Comparison of ENCODE assay signal across 8 cellular contexts in the genomic region with DNA sequence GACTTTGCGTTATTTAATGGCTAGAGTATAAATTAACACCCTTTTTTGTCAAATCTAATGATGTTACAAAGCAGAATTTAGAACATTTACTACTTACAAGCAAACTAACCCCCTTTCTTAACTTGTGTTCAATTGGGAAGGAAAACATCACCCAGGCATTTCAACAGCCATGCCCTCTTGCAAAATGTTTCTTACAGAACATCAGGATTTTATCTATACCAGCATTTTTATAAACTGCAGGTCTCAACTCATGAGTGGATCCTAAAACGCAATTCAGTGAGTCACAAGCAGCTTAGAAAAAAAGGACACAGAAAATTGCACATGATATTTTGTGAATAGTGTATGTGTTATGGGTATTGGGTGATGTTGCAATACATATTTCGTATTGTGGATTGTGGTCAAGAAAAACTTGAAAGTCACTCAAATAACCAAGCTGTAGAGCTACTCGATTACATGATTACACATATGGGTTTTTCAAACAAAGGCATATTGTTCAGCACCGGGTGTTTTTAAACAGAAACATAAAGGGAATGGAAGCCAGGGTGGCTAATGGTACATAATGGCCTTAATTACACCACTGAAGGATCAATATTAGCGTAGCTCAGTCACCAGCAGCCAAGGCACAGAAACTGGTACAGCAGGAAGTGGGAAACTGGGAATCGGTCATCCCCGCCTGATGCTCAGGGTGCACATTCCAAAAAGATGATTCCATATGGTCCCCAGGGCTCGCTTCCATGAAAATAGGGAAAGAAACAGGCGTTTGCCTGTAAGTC. TPM values are rescaled to one million over a fixed set of nuclear protein-coding genes. Genes with fewer than 3 reads are reported as not detected.
DNase-seq lines count a peak whose midpoint lies in the region; ATAC-seq, FAIRE-seq and TF ChIP-seq lines count a peak whose summit lies in the region.

No MANE protein-coding gene starts in this region.

- H3K9me3 ChIP-seq in H9 (ENCODE audit: control insufficient read depth, low read depth, low read length): no peaks in the 10 kb centered on the region

- H2AK5ac ChIP-seq in H9 (ENCODE audit: insufficient read length, low read length): no peak overlapping the region

- H4K91ac ChIP-seq in H9 (ENCODE audit: insufficient read length, low read depth, low read length): no peak overlapping the region

- DNase-seq in AG20443 (ENCODE audit: low spot score) (peak; percentile 54), H9 (no peak), RCC 7860 (ENCODE audit: low spot score) (peak; percentile 31), epithelial cell of prostate (ENCODE audit: low read depth, low spot score) (peak; percentile 70), neural crest cell (ENCODE audit: low read depth, low spot score) (no peak), HPDE6-E6E7 (ENCODE audit: extremely low spot score) (no peak)

- ATAC-seq in GM19455 (IDR thresholded peaks at IDR 0.05; ENCODE audit: unreplicated experiment) (no peak), GM18909 (IDR thresholded peaks at IDR 0.05; ENCODE audit: poor library complexity, unreplicated experiment) (no peak)

- no peaks in the 10 kb centered on the region for H4K20me1 ChIP-seq in H9 (ENCODE audit: control insufficient read depth, insufficient read depth, insufficient read length)

- peaks cover 3% of the 10 kb centered on the region for H3K23me2 ChIP-seq in H9 (ENCODE audit: insufficient read length, low read depth, low read length, poor library complexity, severe bottlenecking)

- 100% methylated on average over 1 of the region's 10 CpGs for WGBS in H9 (ENCODE audit: extremely low coverage, insufficient read length, low lambda C conversion rate)

- no peak overlapping the region for H3K27ac ChIP-seq in H9 (ENCODE audit: insufficient read length, low read depth, low read length)
- peak overlapping the region; percentile 79 for H3K27ac ChIP-seq in epithelial cell of prostate

- H3T11ph ChIP-seq in H9 (ENCODE audit: low read length): no peak overlapping the region

- H2BK120ac ChIP-seq in H9 (ENCODE audit: low read depth, low read length, poor library complexity, severe bottlenecking): no peak overlapping the region

- no peak overlapping the region for H2BK5ac ChIP-seq in H9 (ENCODE audit: insufficient read length, low read length)

- no peak for TF ChIP-seq CTCF in H9 (conservative IDR thresholded peaks at IDR 0.05)
- TF ChIP-seq CTCF in neural crest cell (conservative IDR thresholded peaks at IDR 0.05): no peak

- H3K4me2 ChIP-seq in H9 (ENCODE audit: insufficient read depth, insufficient read length, low read length): peak overlapping the region; percentile 74

- no peak overlapping the region for H2AFZ ChIP-seq in H9 (ENCODE audit: low read length)

- H3K27ac Mint-ChIP-seq in H9 (peak overlapping the region in 2 of 3 experiments; percentile 97 to 98; a peak in 2 of 7 replicates), neural crest cell (ENCODE audit: unreplicated experiment) (peak overlapping the region; percentile 98)

- H3K23ac ChIP-seq in H9 (ENCODE audit: insufficient read length, low read depth, low read length): no peak overlapping the region

- H3K4me3 Mint-ChIP-seq in H9: peak overlapping the region; percentile 94 to 99
- H3K4me3 Mint-ChIP-seq in neural crest cell: peak overlapping the region; percentile 99

- H3K27me3 Mint-ChIP-seq in H9 (ENCODE audit: low read depth) (peaks cover 3% of the 10 kb centered on the region; the same call in 1 of the 2 replicates), neural crest cell (ENCODE audit: low read depth) (peaks cover 24% of the 10 kb centered on the region)

- no peaks in the 10 kb centered on the region for H3K79me1 ChIP-seq in H9 (ENCODE audit: insufficient read depth, low read depth, low read length, poor library complexity, severe bottlenecking)

- FAIRE-seq in RCC 7860 (lab: Jason Lieb, UNC): no peak

- H3K79me2 ChIP-seq in H9 (ENCODE audit: insufficient read depth, low read length): no peaks in the 10 kb centered on the region

- no peak overlapping the region for H3K14ac ChIP-seq in H9 (ENCODE audit: insufficient read depth, low read length)

- H3K56ac ChIP-seq in H9 (ENCODE audit: insufficient read length, low read depth, low read length): no peak overlapping the region

- no peak overlapping the region for H2BK15ac ChIP-seq in H9 (ENCODE audit: low read depth, low read length)

- no peak overlapping the region for H2BK12ac ChIP-seq in H9 (ENCODE audit: insufficient read length, low read depth, low read length)

- H2BK20ac ChIP-seq in H9 (ENCODE audit: low read depth, low read length, poor library complexity, severe bottlenecking): no peak overlapping the region

- no peak overlapping the region for H3K4ac ChIP-seq in H9 (ENCODE audit: low read depth, low read length)

- no peak overlapping the region for H4K8ac ChIP-seq in H9 (replicated peaks; ENCODE audit: insufficient read length, low read depth, low read length)

- H3K9me3 Mint-ChIP-seq in H9 (no peaks in the 10 kb centered on the region), neural crest cell (no peaks in the 10 kb centered on the region)

- no peak overlapping the region for H3K18ac ChIP-seq in H9 (ENCODE audit: insufficient read length, low read depth, low read length)

- H3K4me1 ChIP-seq in H9 (ENCODE audit: insufficient read depth, low read length): peaks cover 2% of the 10 kb centered on the region; the same call in 1 of the 2 replicates

- H3K36me3 Mint-ChIP-seq in H9 (ENCODE audit: insufficient read depth in 1 of 3, low read depth in 3 of 3): peaks cover 0 to 5% (median 4%) of the 10 kb centered on the region in 3 experiments; a peak in 4 of 7 replicates
- H3K36me3 Mint-ChIP-seq in neural crest cell (ENCODE audit: low read depth): no peaks in the 10 kb centered on the region

- no peaks in the 10 kb centered on the region for H3K27me3 ChIP-seq in H9 (ENCODE audit: insufficient read depth, low read length)

- peak overlapping the region; percentile 42 for H3K9ac ChIP-seq in H9 (ENCODE audit: extremely low read depth, insufficient read length, low read length)

- H4K5ac ChIP-seq in H9 (ENCODE audit: insufficient read length, low read depth, low read length): no peak overlapping the region

- peaks cover 25 to 26% of the 10 kb centered on the region in 2 experiments for H3K4me1 Mint-ChIP-seq in H9
- peaks cover 23% of the 10 kb centered on the region for H3K4me1 Mint-ChIP-seq in neural crest cell

RNA-seq across cellular contexts. Expression of a gene that starts 1.4 kb away (rescaled TPM):
- total RNA-seq in H9 (2021) (12.0 and 15.4 TPM in 2 replicates), neural crest cell (14.1 and 15.6 TPM in 2 replicates)

RNA-seq across cellular contexts. Expression of a gene that starts 56.3 kb away (rescaled TPM):
- total RNA-seq in H9 (2021) (163 and 171 TPM in 2 replicates), neural crest cell (250 and 258 TPM in 2 replicates)

Comparison
In these comparisons a context has a peak if more than half of its experiments do, and no peak if none do; other contexts are left out.
1. DNase-seq: peak in AG20443 (single experiment), RCC 7860 (single experiment) and epithelial cell of prostate (single experiment); none in H9 (single experiment), neural crest cell (single experiment) and HPDE6-E6E7 (single experiment).